8 cellular contexts compared by ENCODE assay signal in genomic region chr5:111513175-111513520, GRCh38. TPM values are rescaled to one million over a fixed set of nuclear protein-coding genes. Genes with fewer than 3 reads are reported as not detected.
DNase-seq lines count a peak whose midpoint lies in the region; ATAC-seq, FAIRE-seq and TF ChIP-seq lines count a peak whose summit lies in the region.

No MANE protein-coding gene starts in this region.

- CTCF ChIA-PET in A549 (lab: Yijun Ruan, JAX): no interaction called here

- peak overlapping the region; percentile 89 to 96 (median 94) for H3K4me3 Mint-ChIP-seq in brain
- peak overlapping the region; percentile 95 for H3K4me3 Mint-ChIP-seq in mesothelial cell of epicardium

- peaks cover 55% of the 10 kb centered on the region for H3K4me1 Mint-ChIP-seq in brain
- H3K4me1 Mint-ChIP-seq in mesothelial cell of epicardium: peaks cover 49% of the 10 kb centered on the region

- H3K27ac Mint-ChIP-seq in brain: peak overlapping the region; percentile 89 to 98 (median 97)
- peak overlapping the region; percentile 99 for H3K27ac Mint-ChIP-seq in mesothelial cell of epicardium

- POLR2A ChIA-PET in A549 (lab: Yijun Ruan, JAX): no interaction called here

- TF ChIP-seq EP300 in A549 (IDR thresholded peaks at IDR 0.05): no peak

- no peak for TF ChIP-seq RAD21 in A549 (conservative IDR thresholded peaks at IDR 0.05 in 1 of 2, IDR thresholded peaks at IDR 0.05 in 1 of 2)

- H3K27me3 Mint-ChIP-seq in brain (peaks cover 11% of the 10 kb centered on the region), mesothelial cell of epicardium (ENCODE audit: low read depth) (no peaks in the 10 kb centered on the region)

- DNase-seq in A549 (ENCODE audit: low read depth in 1 of 2, low spot score in 1 of 2): no peak
- no peak for DNase-seq in HFF-Myc (ENCODE audit: extremely low read depth, low read depth)
- DNase-seq in mesothelial cell of epicardium (ENCODE audit: low spot score in 2 of 2, unreplicated experiment in 2 of 2): no peak
- DNase-seq in GM19238 (ENCODE audit: insufficient read length, low spot score): no peak
- DNase-seq in NCI-H1105 (lab: John Stamatoyannopoulos, UW): no peak

- no peak for TF ChIP-seq POLR2A in A549 (IDR thresholded peaks at IDR 0.05; ENCODE audit: low read length)

- ATAC-seq in A549 (no peak), HG02759 (IDR thresholded peaks at IDR 0.05; ENCODE audit: unreplicated experiment) (no peak), HG02973 (IDR thresholded peaks at IDR 0.05; ENCODE audit: unreplicated experiment) (no peak)

- H3K9me3 ChIP-seq in A549: no peaks in the 10 kb centered on the region

- H3K4me2 ChIP-seq in A549: peak overlapping the region; percentile 88

- H3K4me3 ChIP-seq in A549 (peak overlapping the region; percentile 73), HFF-Myc (replicated peaks; ENCODE audit: low read depth, low read length) (peak overlapping the region; percentile 84)

- H3K36me3 Mint-ChIP-seq in brain (no peaks in the 10 kb centered on the region), mesothelial cell of epicardium (no peaks in the 10 kb centered on the region)

- no peak for FAIRE-seq in A549 (lab: Jason Lieb, UNC)

- TF ChIP-seq CTCF in A549 (IDR thresholded peaks at IDR 0.05) (no peak), HFF-Myc (IDR thresholded peaks at IDR 0.05; ENCODE audit: low read depth, low read length, missing control alignments) (no peak), brain (conservative IDR thresholded peaks at IDR 0.05) (no peak), mesothelial cell of epicardium (IDR thresholded peaks at IDR 0.05; ENCODE audit: unreplicated experiment) (no peak)

- peaks cover 10% of the 10 kb centered on the region; the same call in 2 of the 3 replicates for H3K4me1 ChIP-seq in A549

- H3K9me3 Mint-ChIP-seq in brain (no peaks in the 10 kb centered on the region), mesothelial cell of epicardium (no peaks in the 10 kb centered on the region)

- WGBS in A549 (ENCODE audit: missing lambda C conversion rate): 61% methylated on average over 5 of the region's 5 CpGs

- H3K27ac ChIP-seq in A549: peak overlapping the region; percentile 75 to 91

TF ChIP-seq in A549, 52 proteins besides CTCF, POLR2A, EP300 and RAD21:
- TF ChIP-seq FOSL2 (IDR thresholded peaks at IDR 0.05) (no peak), FOSL2 (CRISPR knock-in tag; IDR thresholded peaks at IDR 0.05) (no peak), ZNF302 (CRISPR knock-in tag; IDR thresholded peaks at IDR 0.05) (no peak), CHD2 (IDR thresholded peaks at IDR 0.05; ENCODE audit: low read length, partially characterized antibody) (no peak), FOXS1 (CRISPR knock-in tag; IDR thresholded peaks at IDR 0.05) (no peak), CHD4 (IDR thresholded peaks at IDR 0.05; ENCODE audit: borderline replicate concordance) (no peak), TFCP2L1 (CRISPR knock-in tag; IDR thresholded peaks at IDR 0.05) (no peak), ZSCAN20 (CRISPR knock-in tag; IDR thresholded peaks at IDR 0.05) (no peak), ATOH8 (CRISPR knock-in tag; IDR thresholded peaks at IDR 0.05; ENCODE audit: low read depth) (no peak), CBX2 (IDR thresholded peaks at IDR 0.05; ENCODE audit: borderline replicate concordance, low read depth) (no peak)
TF ChIP-seq in A549: peak in this region for 0.

RNA-seq across cellular contexts. Expression of gene STARD4, which starts 0.8 kb away (rescaled TPM):
- polyA plus RNA-seq in A549 (2011; rRNA removed) (15.0 and 15.9 TPM in 2 replicates), A549 (2017; fragmentation: RNase III; extraction: RNeasy Plus Mini Kit Qiagen cat#74134 plus additional on column Dnase treatment) (6.9 to 14.0 TPM (median 12.8 TPM) in 3 replicates), brain (ENCODE audit: insufficient read depth, low read depth, low replicate concordance) (5.1 TPM)
- polyA plus RNA-seq in A549 (2012; cell fraction: cytosol; rRNA removed): 2.8 and 3.2 TPM in 2 replicates
- 1.0 and 2.9 TPM in 2 replicates for polyA plus RNA-seq in A549 (2012; cell fraction: nucleus; rRNA removed)
- polyA minus RNA-seq in A549 (2011; rRNA and poly(A)+ RNA removed): 7.6 and 9.5 TPM in 2 replicates
- total RNA-seq in mesothelial cell of epicardium: 65.8 to 68.4 TPM (median 67.4 TPM) in 3 replicates
